ENCODE assay signal across 8 cellular contexts in genomic region chr20:38221041-38221589, GRCh38. TPM values are rescaled to one million over a fixed set of nuclear protein-coding genes. Genes with fewer than 3 reads are reported as not detected.
A peak's percentile ranks its signal among the peaks of the same experiment; 100 is the strongest.
DNase-seq lines count a peak whose midpoint lies in the region; ATAC-seq, FAIRE-seq and TF ChIP-seq lines count a peak whose summit lies in the region.

No MANE protein-coding gene starts in this region.

- CTCF ChIA-PET in GM12878 (lab: Yijun Ruan, JAX): interaction anchor here (0.6 to 14.4 kb wide), 59 partner anchors 9 to 951 kb away, joined by 3 to 404 read pairs (median 5); partner anchors contain the start of gene TGM2

- no peak overlapping the region for H3K27ac ChIP-seq in GM12878 (ENCODE audit: control insufficient read depth, insufficient read depth)

- no peaks in the 10 kb centered on the region; the same call in 1 of the 2 replicates for H4K20me1 ChIP-seq in GM12878 (ENCODE audit: control insufficient read depth, insufficient read depth)

- TF ChIP-seq EP300 in GM12878 (IDR thresholded peaks at IDR 0.05; ENCODE audit: borderline replicate concordance in 1 of 2, control insufficient read depth in 1 of 2, low read depth in 2 of 2, low read length in 2 of 2): no peak

- intact Hi-C loops in GM12878 (cut with micrococcal nuclease; ENCODE audit: unreplicated experiment): loop anchor here (1.0 to 5.0 kb wide), 4 partner anchors 54 to 659 kb away; partner anchors contain the start of gene TGM2

- in situ Hi-C loops in GM12878 (cut with MboI): loop anchor here (10.0 kb wide), 1 partner anchor 656 kb away; no protein-coding TSS in a partner anchor

- RAD21 ChIA-PET in GM12878 (lab: Charles Lee; ENCODE audit: unreplicated experiment): interaction anchor here (0.7 to 6.9 kb wide), 38 partner anchors 11 to 657 kb away, joined by 3 to 80 read pairs (median 4); no protein-coding TSS in a partner anchor

- peak; percentile 91 for TF ChIP-seq CTCF in GM10266 (IDR thresholded peaks at IDR 0.05; ENCODE audit: control insufficient read depth, insufficient read depth, low read depth, missing control alignments)
- peak; percentile 92 for TF ChIP-seq CTCF in NB4 (IDR thresholded peaks at IDR 0.05; ENCODE audit: low read depth, low read length)
- peak; percentile 85 to 95 (median 88) for TF ChIP-seq CTCF in GM12878 (IDR thresholded peaks at IDR 0.05 in 2 of 3, conservative IDR thresholded peaks at IDR 0.05 in 1 of 3; ENCODE audit: control insufficient read depth in 2 of 3, extremely low read depth in 1 of 3, insufficient read depth in 1 of 3, low read depth in 3 of 3, low read length in 3 of 3)

- no peaks in the 10 kb centered on the region for H3K79me2 ChIP-seq in GM12878 (ENCODE audit: control insufficient read depth, insufficient read depth, low read length)

- H3K4me2 ChIP-seq in GM12878 (ENCODE audit: control insufficient read depth, insufficient read depth): 0 out of 2 replicates have a peak overlapping the region, but pooled peaks have one; percentile 11

- TF ChIP-seq RAD21 in GM12878 (IDR thresholded peaks at IDR 0.05; ENCODE audit: insufficient read depth, low read depth, low read length): peak; percentile 88

- FAIRE-seq in GM12878 (lab: Jason Lieb, UNC): peak; percentile 66

- H3K36me3 ChIP-seq in GM12878 (ENCODE audit: control insufficient read depth in 2 of 2, insufficient read depth in 2 of 2, low read length in 1 of 2): no peaks in the 10 kb centered on the region

- H3K9me3 ChIP-seq in GM12878 (replicated peaks; ENCODE audit: control insufficient read depth, insufficient read depth, low read length): no peaks in the 10 kb centered on the region

- DNase-seq in GM10266 (ENCODE audit: extremely low spot score) (peak; percentile 82), NB4 (ENCODE audit: low read depth) (peak; percentile 80), UCSD-AML1 (lab: John Stamatoyannopoulos, UW; ENCODE audit: unreplicated experiment) (peak; percentile 72), GM12878 (ENCODE audit: low read depth, low spot score) (no peak), iPS-NIHi11 (ENCODE audit: low spot score) (peak; percentile 97)
- DNase-seq in stimulated activated CD4-positive, alpha-beta T cell treated with anti-CD3 and anti-CD28 coated beads, Interleukin-15, amount 100 ng/mL, for 1 hour (ENCODE audit: low read depth in 1 of 2, low spot score in 1 of 2): peak; percentile 21 to 50

- no peak for TF ChIP-seq POLR2A in NB4 (IDR thresholded peaks at IDR 0.05; ENCODE audit: extremely low read depth, insufficient read length)
- no peak for TF ChIP-seq POLR2A in GM12878 (IDR thresholded peaks at IDR 0.05; ENCODE audit: low read depth, low read length)

- WGBS in GM12878 (ENCODE audit: insufficient coverage, insufficient replicate concordance, low lambda C conversion rate, missing lambda C conversion rate): 5% methylated on average over 12 of the region's 12 CpGs

- H3K4me1 ChIP-seq in GM12878 (ENCODE audit: control insufficient read depth, insufficient read depth, low read length): no peaks in the 10 kb centered on the region

- H3K4me3 ChIP-seq in NB4 (ENCODE audit: low read depth, low read length) (no peak overlapping the region), GM12878 (no peak overlapping the region)

- no peak overlapping the region for H2AFZ ChIP-seq in GM12878 (ENCODE audit: control insufficient read depth, low read depth, low read length)

- peak; percentile 92 for ATAC-seq in GM12878
- ATAC-seq in GM21619 (IDR thresholded peaks at IDR 0.05; ENCODE audit: unreplicated experiment): no peak
- no peak for ATAC-seq in GM18867 (IDR thresholded peaks at IDR 0.05; ENCODE audit: unreplicated experiment)

- no TSS peak for BruUV-seq in GM12878 (replicated peaks; lab: Mats Ljungman, UMichigan)

- H3K9ac ChIP-seq in GM12878 (ENCODE audit: control insufficient read depth, insufficient read depth, low read length): no peak overlapping the region

- SMC1A ChIA-PET in GM12878 (lab: Charles Lee; ENCODE audit: uncharacterized antibody, unreplicated experiment): interaction anchor here (0.7 to 5.4 kb wide), 33 partner anchors 10 to 656 kb away, joined by 3 to 128 read pairs (median 6); no protein-coding TSS in a partner anchor

- no peaks in the 10 kb centered on the region; a peak in 1 of 4 replicates for H3K27me3 ChIP-seq in GM12878 (replicated peaks in 1 of 2; ENCODE audit: control insufficient read depth in 2 of 2, insufficient read depth in 2 of 2, low read length in 1 of 2)

- POLR2A ChIA-PET in GM12878 (lab: Charles Lee): no interaction called here

TF ChIP-seq in GM12878, 131 proteins besides CTCF, POLR2A, EP300 and RAD21 (continues in another document):
- no peak for TF ChIP-seq NFIC (IDR thresholded peaks at IDR 0.05; ENCODE audit: low read depth, low read length)
- no peak for TF ChIP-seq BCL3 (IDR thresholded peaks at IDR 0.05; ENCODE audit: borderline replicate concordance, insufficient read depth, low read depth, low read length, poor library complexity, severe bottlenecking)
- TF ChIP-seq LARP7 (IDR thresholded peaks at IDR 0.05): no peak
- no peak for TF ChIP-seq NR2C2 (IDR thresholded peaks at IDR 0.05; ENCODE audit: borderline replicate concordance, control insufficient read depth, insufficient read length, low read depth)
- TF ChIP-seq NKRF (conservative IDR thresholded peaks at IDR 0.05): no peak

RNA-seq across cellular contexts. Expression of gene KIAA1755, which starts 39.4 kb away (rescaled TPM):
- not detected in 2 replicates for total RNA-seq in GM12878 (2013; cell fraction: nucleolus; rRNA removed)
- not detected in 2 replicates for total RNA-seq in GM12878 (2014; rRNA removed)
- total RNA-seq in GM12878 (2014; rRNA removed; fragmentation: Illumina TruSeq; extraction: Trizol): not detected in 2 replicates
- total RNA-seq in GM12878 (2021): not detected in 2 replicates
- polyA plus RNA-seq in GM12878 (2011; ENCODE audit: low read depth): not detected
- not detected in 2 replicates for polyA plus RNA-seq in GM12878 (2011; rRNA removed)
- polyA plus RNA-seq in GM12878 (2011; cell fraction: cytosol; rRNA removed): not detected in 2 replicates
- polyA plus RNA-seq in GM12878 (2011; cell fraction: nucleus; rRNA removed): not detected in 2 replicates
- not detected in 2 replicates for polyA plus RNA-seq in GM12878 (2012)
- polyA plus RNA-seq in GM12878 (2014; fragmentation: Illumina TruSeq; extraction: Trizol): not detected in 2 replicates
- polyA plus RNA-seq in GM12878 (2014; fragmentation: Nextera tagmentation; extraction: Ambion mirVana): not detected
- not detected in 2 replicates for polyA plus RNA-seq in GM12878 (2014; rRNA removed)
- polyA plus RNA-seq in GM12878 (2016; fragmentation: Nextera tagmentation; extraction: Ambion mirVana): not detected
- polyA minus RNA-seq in GM12878 (2011; rRNA and poly(A)+ RNA removed): not detected in 2 replicates
- not detected in 2 replicates for polyA minus RNA-seq in GM12878 (2011; cell fraction: cytosol; rRNA and poly(A)+ RNA removed)
- polyA minus RNA-seq in GM12878 (2011; cell fraction: nucleus; rRNA and poly(A)+ RNA removed): not detected in 2 replicates

RNA-seq across cellular contexts. Expression of gene TGM2, which starts 56.0 kb away (rescaled TPM):
- total RNA-seq in GM12878 (2013; cell fraction: nucleolus; rRNA removed): 24.2 and 29.7 TPM in 2 replicates
- total RNA-seq in GM12878 (2014; rRNA removed) (0.85 and 0.87 TPM in 2 replicates), GM12878 (2014; rRNA removed; fragmentation: Illumina TruSeq; extraction: Trizol) (0.45 and 0.51 TPM in 2 replicates), GM12878 (2021) (1.2 and 1.8 TPM in 2 replicates)
- polyA plus RNA-seq in GM12878 (2011; ENCODE audit: low read depth): 0.67 TPM
- polyA plus RNA-seq in GM12878 (2011; rRNA removed) (0.85 and 1.9 TPM in 2 replicates), GM12878 (2014; fragmentation: Illumina TruSeq; extraction: Trizol) (0.30 and 0.54 TPM in 2 replicates), GM12878 (2014; fragmentation: Nextera tagmentation; extraction: Ambion mirVana) (under 1 TPM; 0.11 to 0.16 TPM), GM12878 (2014; rRNA removed) (0.68 and 1.1 TPM in 2 replicates), GM12878 (2016; fragmentation: Nextera tagmentation; extraction: Ambion mirVana) (under 1 TPM; 0.25 to 0.47 TPM)
- polyA plus RNA-seq in GM12878 (2011; cell fraction: cytosol; rRNA removed): 1.6 and 1.8 TPM in 2 replicates
- polyA plus RNA-seq in GM12878 (2011; cell fraction: nucleus; rRNA removed): 2.0 and 2.1 TPM in 2 replicates
- polyA plus RNA-seq in GM12878 (2012): 1.5 and 2.4 TPM in 2 replicates
- polyA minus RNA-seq in GM12878 (2011; rRNA and poly(A)+ RNA removed): 1.4 and 2.0 TPM in 2 replicates
- polyA minus RNA-seq in GM12878 (2011; cell fraction: cytosol; rRNA and poly(A)+ RNA removed): 1.2 and 1.4 TPM in 2 replicates
- 0.73 and 0.96 TPM in 2 replicates for polyA minus RNA-seq in GM12878 (2011; cell fraction: nucleus; rRNA and poly(A)+ RNA removed)
